In the genomic region with DNA sequence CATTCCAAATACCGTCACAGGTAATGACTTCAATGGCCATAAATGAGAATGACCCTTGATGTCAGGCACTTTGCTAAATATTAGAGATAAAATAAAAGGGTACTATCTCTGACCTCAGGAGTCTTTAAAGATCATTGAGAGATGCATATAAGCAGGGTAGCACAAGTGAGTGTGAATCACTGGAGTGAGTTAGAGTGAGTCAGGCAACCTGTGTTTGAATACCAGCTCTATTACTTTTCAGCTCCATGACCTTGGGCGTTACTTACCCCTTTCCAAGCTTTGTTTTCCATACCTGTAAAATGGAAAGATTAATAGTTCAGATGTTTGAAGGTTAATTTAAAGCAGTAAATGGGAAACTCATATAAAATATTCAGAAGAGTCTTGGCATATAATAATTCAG, we compare ENCODE assay signal across 17 cellular contexts.
"Had no signal": no experiment of that assay in that cellular context is flagged by ENCODE, and none has a peak within 500 bp of the region (broad histone marks: within the 10 kb centered on the region; RNA-seq: fewer than 3 reads in every experiment).

No MANE protein-coding gene starts in this region.

- H3K27ac Mint-ChIP-seq: activated naive CD8-positive, alpha-beta T cell treated with anti-CD3 and anti-CD28 coated beads for 36 hours; naive thymus-derived CD8-positive, alpha-beta T cell; stimulated activated naive CD8-positive, alpha-beta T cell treated with anti-CD3 and anti-CD28 coated beads, Interleukin-15, Interleukin-2, amounts not matched to agents 100 ng/mL and 50 ng/mL, for 24 hours had no signal

- H3K36me3 Mint-ChIP-seq: activated naive CD8-positive, alpha-beta T cell treated with anti-CD3 and anti-CD28 coated beads for 36 hours; naive thymus-derived CD8-positive, alpha-beta T cell had no signal

- H3K9me3 ChIP-seq: gastroesophageal sphincter, mucosa of descending colon, neutrophil, testis, upper lobe of right lung had no signal

- H3K27me3 ChIP-seq: cardiac muscle cell, gastroesophageal sphincter, neutrophil, testis, upper lobe of right lung had no signal

- H3K4me3 ChIP-seq: cardiac muscle cell, gastroesophageal sphincter, lung, mucosa of descending colon, testis, upper lobe of right lung had no signal

- H3K4me1 ChIP-seq: testis, upper lobe of right lung had no signal

- H3K4me1 Mint-ChIP-seq: activated naive CD8-positive, alpha-beta T cell treated with anti-CD3 and anti-CD28 coated beads for 36 hours; naive thymus-derived CD8-positive, alpha-beta T cell had no signal

- H3K27me3 Mint-ChIP-seq: activated naive CD8-positive, alpha-beta T cell treated with anti-CD3 and anti-CD28 coated beads for 36 hours; naive thymus-derived CD8-positive, alpha-beta T cell; stimulated activated naive CD8-positive, alpha-beta T cell treated with anti-CD3 and anti-CD28 coated beads, Interleukin-15, Interleukin-2, amounts not matched to agents 100 ng/mL and 50 ng/mL, for 24 hours had no signal

- DNase-seq: activated CD4-positive, alpha-beta T cell treated with anti-CD3 and anti-CD28 coated beads, Interleukin-2, amount 50 U/mL, for 4 hours; activated CD4-positive, CD25-positive, alpha-beta regulatory T cell treated with anti-CD3 and anti-CD28 coated beads, Interleukin-2, amount 50 U/mL, for 72 hours; activated gamma-delta T cell; activated naive CD8-positive, alpha-beta T cell treated with anti-CD3 and anti-CD28 coated beads for 36 hours; activated T-cell treated with anti-CD3 and anti-CD28 coated beads, Interleukin-2, amount 50 U/mL, for 1 hour; anterior cingulate cortex; mucosa of descending colon; naive thymus-derived CD8-positive, alpha-beta T cell; stimulated activated CD4-positive, alpha-beta T cell treated with anti-CD3 and anti-CD28 coated beads, Interleukin-15, amount 100 ng/mL, for 24 hours; stimulated activated CD4-positive, alpha-beta T cell treated with anti-CD3 and anti-CD28 coated beads, Interleukin-4, amount 100 ng/mL, for 24 hours; testis; upper lobe of right lung had no signal

- H3K36me3 ChIP-seq: cardiac muscle cell, gastroesophageal sphincter, neutrophil, upper lobe of right lung had no signal

- H3K4me3 Mint-ChIP-seq: activated naive CD8-positive, alpha-beta T cell treated with anti-CD3 and anti-CD28 coated beads for 36 hours; naive thymus-derived CD8-positive, alpha-beta T cell; stimulated activated naive CD8-positive, alpha-beta T cell treated with anti-CD3 and anti-CD28 coated beads, Interleukin-15, Interleukin-2, amounts not matched to agents 100 ng/mL and 50 ng/mL, for 24 hours had no signal

- ATAC-seq: gastroesophageal sphincter; mucosa of descending colon; naive thymus-derived CD8-positive, alpha-beta T cell; upper lobe of right lung had no signal

- H3K27ac ChIP-seq: cardiac muscle cell, gastroesophageal sphincter, neutrophil, testis, upper lobe of right lung had no signal
